Comparison of ENCODE assay signal across 21 cellular contexts in the genomic region with DNA sequence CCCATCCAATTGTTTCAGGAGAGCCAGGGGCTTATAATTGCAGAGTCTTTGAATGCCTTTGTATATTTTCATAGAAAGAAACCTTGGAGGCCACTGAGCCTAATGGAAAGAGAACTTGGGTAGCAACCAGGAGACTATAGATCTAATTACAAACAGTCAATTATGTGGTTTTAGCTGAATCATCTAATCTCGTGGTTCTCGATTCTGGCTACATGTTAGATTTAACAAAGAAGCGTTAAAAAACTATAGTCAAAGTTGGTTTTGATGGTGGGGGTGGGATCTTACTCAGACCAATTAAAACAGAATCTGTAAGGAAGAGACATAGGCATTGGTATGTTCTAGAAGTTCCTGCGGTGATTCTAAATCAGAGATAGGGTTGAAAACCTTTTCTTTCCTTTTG.
DNase-seq lines count a peak whose midpoint lies in the region; ATAC-seq, FAIRE-seq and TF ChIP-seq lines count a peak whose summit lies in the region.
"Had no signal": no experiment of that assay in that cellular context is flagged by ENCODE, and none has a peak within 500 bp of the region (broad histone marks: within the 10 kb centered on the region; RNA-seq: fewer than 3 reads in every experiment).

No MANE protein-coding gene starts in this region.

- H3K9me3 ChIP-seq in HepG2 (ENCODE audit: low read length) (0 out of 2 replicates have a peak, but pooled peaks cover 5% of the 10 kb centered on the region), right lobe of liver (no peaks in the 10 kb centered on the region), upper lobe of left lung (no peaks in the 10 kb centered on the region)
- H3K9me3 ChIP-seq: BE2C, BLaER1, Caco-2 had no signal

- H3K4me3 ChIP-seq in HepG2 (replicated peaks in 1 of 3; ENCODE audit: insufficient read depth in 1 of 3, low read depth in 2 of 3, low read length in 3 of 3) (no peak overlapping the region), right lobe of liver (no peak overlapping the region), upper lobe of left lung (no peak overlapping the region)
- H3K4me3 ChIP-seq: BLaER1 had no signal

- H3K27me3 ChIP-seq in HepG2 (ENCODE audit: control insufficient read depth in 1 of 2, insufficient read depth in 2 of 2, low read length in 2 of 2) (no peaks in the 10 kb centered on the region; a peak in 1 of 5 replicates), right lobe of liver (no peaks in the 10 kb centered on the region), upper lobe of left lung (no peaks in the 10 kb centered on the region)
- H3K27me3 ChIP-seq: BE2C, BLaER1 had no signal

- in situ Hi-C loops in HepG2 (cut with HindIII; ENCODE audit: extremely low pct_ligation_motif_present, low pct_unique_long_range_greater_than_20kb) = no loop called here

- H4K20me1 ChIP-seq in HepG2 (ENCODE audit: insufficient read depth, low read length) = no peaks in the 10 kb centered on the region
- H4K20me1 ChIP-seq: BLaER1 had no signal

- H3K4me2 ChIP-seq in HepG2 (ENCODE audit: low read depth, low read length) = no peak overlapping the region
- H3K4me2 ChIP-seq: BLaER1 had no signal

- no peak for TF ChIP-seq EP300 in HepG2 (IDR thresholded peaks at IDR 0.05; ENCODE audit: low read depth in 2 of 2, low read length in 2 of 2)
- no peak for TF ChIP-seq EP300 in HepG2 (CRISPR knock-in tag; IDR thresholded peaks at IDR 0.05; ENCODE audit: borderline replicate concordance)
- TF ChIP-seq EP300 in upper lobe of left lung (IDR thresholded peaks at IDR 0.05) = no peak

- DNase-seq in HepG2 (ENCODE audit: low spot score) = no peak
- DNase-seq in right lobe of liver = no peak
- DNase-seq in M059J (ENCODE audit: low read depth) = peak; percentile 38
- DNase-seq in upper lobe of left lung = no peak
- no peak for DNase-seq in activated naive CD4-positive, alpha-beta T cell treated with anti-CD3 and anti-CD28 coated beads, Interleukin-2, amount 50 U/mL, for 16 hours
- DNase-seq: ACHN; BE2C; C1 segment of cervical spinal cord; Caco-2; Calu3; CD4-positive, alpha-beta memory T cell; CD4-positive, CD25-positive, alpha-beta regulatory T cell; CD8-positive, alpha-beta memory T cell; DMS79 treated with DMSO at 0.1 percent for 48 hours; GF-D8 had no signal

- WGBS in HepG2 (ENCODE audit: low lambda C conversion rate) = under 1% methylated on average over 4 of the region's 4 CpGs
- 48% methylated on average over 4 of the region's 4 CpGs for WGBS in right lobe of liver (ENCODE audit: insufficient coverage, low coverage, low lambda C conversion rate, missing lambda C conversion rate)
- 87 to 91% methylated on average over 4 of the region's 4 CpGs for WGBS in upper lobe of left lung, 2 donors

- no peaks in the 10 kb centered on the region for H3K4me1 ChIP-seq in HepG2 (ENCODE audit: insufficient read depth, low read length)
- no peaks in the 10 kb centered on the region for H3K4me1 ChIP-seq in right lobe of liver
- no peaks in the 10 kb centered on the region for H3K4me1 ChIP-seq in upper lobe of left lung
- H3K4me1 ChIP-seq: BE2C, BLaER1, Caco-2 had no signal

- no peak overlapping the region for H3K9ac ChIP-seq in HepG2 (ENCODE audit: insufficient read depth, low read depth, low read length)
- H3K9ac ChIP-seq: BLaER1 had no signal

- no peak overlapping the region for H2AFZ ChIP-seq in HepG2 (ENCODE audit: low read length)

- H3K27ac ChIP-seq in HepG2 (ENCODE audit: extremely low read length, insufficient read depth, low read length) (no peak overlapping the region), right lobe of liver (no peak overlapping the region), upper lobe of left lung (no peak overlapping the region)
- H3K27ac ChIP-seq: 22Rv1, BLaER1 had no signal

- intact Hi-C loops in HepG2 (cut with micrococcal nuclease; ENCODE audit: unreplicated experiment) (no loop called here), right lobe of liver (cut with DNase I) (no loop called here)

- TF ChIP-seq RAD21 in HepG2 (CRISPR knock-in tag; IDR thresholded peaks at IDR 0.05) = no peak

- CTCF ChIA-PET in HepG2 (lab: Yijun Ruan, JAX; ENCODE audit: low intra/inter-chr PET ratio, low total read pairs) = no interaction called here

- TF ChIP-seq POLR2A in HepG2 (IDR thresholded peaks at IDR 0.05; ENCODE audit: insufficient read depth in 1 of 2, low read depth in 2 of 2, low read length in 2 of 2) (no peak), right lobe of liver (IDR thresholded peaks at IDR 0.05) (no peak), upper lobe of left lung (IDR thresholded peaks at IDR 0.05) (no peak)

- FAIRE-seq in HepG2 (lab: Jason Lieb, UNC) = no peak
- FAIRE-seq: D721Med, G401.6, GM12891, GM19239 had no signal

- no peaks in the 10 kb centered on the region for H3K79me2 ChIP-seq in HepG2 (ENCODE audit: insufficient read depth, low read length)

- H3K36me3 ChIP-seq in HepG2 (replicated peaks in 1 of 2; ENCODE audit: control insufficient read depth in 1 of 2, insufficient read depth in 2 of 2, low read length in 2 of 2) (no peaks in the 10 kb centered on the region), right lobe of liver (no peaks in the 10 kb centered on the region), upper lobe of left lung (no peaks in the 10 kb centered on the region)
- H3K36me3 ChIP-seq: BE2C, BLaER1 had no signal

- no TSS peak for BruUV-seq in HepG2 (replicated peaks; lab: Mats Ljungman, UMichigan)

- TF ChIP-seq CTCF in HepG2 (CRISPR knock-in tag; IDR thresholded peaks at IDR 0.05) (no peak), right lobe of liver (IDR thresholded peaks at IDR 0.05) (no peak), upper lobe of left lung (IDR thresholded peaks at IDR 0.05) (no peak)

- no peak for ATAC-seq in HepG2
- ATAC-seq in right lobe of liver = no peak
- ATAC-seq in upper lobe of left lung (ENCODE audit: low FRiP score in 2 of 2) = no peak

- POLR2A ChIA-PET in HepG2 (lab: Yijun Ruan, JAX) = no interaction called here

TF ChIP-seq in HepG2, 621 proteins besides CTCF, POLR2A, EP300 and RAD21:
- no peak for TF ChIP-seq ZNF138 (CRISPR knock-in tag; IDR thresholded peaks at IDR 0.05; ENCODE audit: low read depth)
- no peak for TF ChIP-seq IKZF4 (CRISPR knock-in tag; IDR thresholded peaks at IDR 0.05; ENCODE audit: borderline replicate concordance, low read depth, not compliant biosample characterization)
- TF ChIP-seq, protein P1, sequence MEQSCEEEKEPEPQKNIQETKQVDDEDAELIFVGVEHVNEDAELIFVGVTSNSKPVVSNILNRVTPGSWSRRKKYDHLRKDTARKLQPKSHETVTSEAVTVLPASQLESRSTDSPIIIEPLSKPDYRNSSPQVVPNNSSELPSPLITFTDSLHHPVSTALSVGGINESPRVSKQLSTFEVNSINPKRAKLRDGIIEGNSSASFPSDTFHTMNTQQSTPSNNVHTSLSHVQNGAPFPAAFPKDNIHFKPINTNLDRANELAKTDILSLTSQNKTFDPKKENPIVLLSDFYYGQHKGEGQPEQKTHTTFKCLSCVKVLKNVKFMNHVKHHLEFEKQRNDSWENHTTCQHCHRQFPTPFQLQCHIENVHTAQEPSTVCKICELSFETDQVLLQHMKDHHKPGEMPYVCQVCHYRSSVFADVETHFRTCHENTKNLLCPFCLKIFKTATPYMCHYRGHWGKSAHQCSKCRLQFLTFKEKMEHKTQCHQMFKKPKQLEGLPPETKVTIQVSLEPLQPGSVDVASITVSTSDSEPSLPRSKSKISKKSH (CRISPR knock-in tag; IDR thresholded peaks at IDR 0.05; ENCODE audit: borderline replicate concordance) = no peak
- TF ChIP-seq ZNF354B (CRISPR knock-in tag; IDR thresholded peaks at IDR 0.05) = no peak
- no peak for TF ChIP-seq SMAD9 (CRISPR knock-in tag; IDR thresholded peaks at IDR 0.05)
- TF ChIP-seq ZNF570 (CRISPR knock-in tag; IDR thresholded peaks at IDR 0.05; ENCODE audit: borderline replicate concordance) = no peak
- TF ChIP-seq MAFF (IDR thresholded peaks at IDR 0.05; ENCODE audit: low read depth, low read length) = peak; percentile 57
- TF ChIP-seq THYN1 (CRISPR knock-in tag; IDR thresholded peaks at IDR 0.05; ENCODE audit: borderline replicate concordance, low read depth) = no peak
- no peak for TF ChIP-seq CCDC6 (CRISPR knock-in tag; IDR thresholded peaks at IDR 0.05)
- no peak for TF ChIP-seq ZNF816 (CRISPR knock-in tag; IDR thresholded peaks at IDR 0.05; ENCODE audit: borderline replicate concordance)
- TF ChIP-seq ZFP36 (IDR thresholded peaks at IDR 0.05; ENCODE audit: borderline replicate concordance, low read depth, low read length, partially characterized antibody) = no peak
- TF ChIP-seq TRIM24 (CRISPR knock-in tag; IDR thresholded peaks at IDR 0.05) = no peak
- TF ChIP-seq MAFK (conservative IDR thresholded peaks at IDR 0.05 in 1 of 2, IDR thresholded peaks at IDR 0.05 in 1 of 2; ENCODE audit: low read length in 2 of 2) = peak; percentile 27 to 71; a peak in 2 of 4 replicates
- no peak for TF ChIP-seq MAF1 (CRISPR knock-in tag; IDR thresholded peaks at IDR 0.05; ENCODE audit: borderline replicate concordance)
TF ChIP-seq in HepG2: peak in this region for 2.
